In the genomic region with DNA sequence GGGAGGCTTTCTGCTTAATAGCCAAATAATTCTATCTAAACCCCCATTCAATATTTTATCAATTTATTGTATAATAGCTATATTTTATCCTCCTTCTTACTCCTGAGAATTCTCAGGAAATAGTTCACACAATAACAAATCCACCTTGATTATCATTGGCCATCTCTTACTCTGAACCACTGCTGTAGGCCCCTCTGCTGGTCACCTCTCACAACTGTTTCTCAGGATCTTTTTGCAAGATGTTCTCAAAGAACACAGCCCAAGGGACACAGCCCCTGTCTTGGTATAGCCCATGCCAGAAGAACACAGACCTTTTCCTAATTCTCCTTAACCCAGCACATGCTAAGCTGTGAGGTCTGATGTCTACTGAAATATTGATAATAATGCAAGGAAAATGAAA, we compare ENCODE assay signal across 10 cellular contexts.
A peak's percentile ranks its signal among the peaks of the same experiment; 100 is the strongest.
DNase-seq lines count a peak whose midpoint lies in the region; ATAC-seq, FAIRE-seq and TF ChIP-seq lines count a peak whose summit lies in the region.
"Had no signal": no experiment of that assay in that cellular context is flagged by ENCODE, and none has a peak within 500 bp of the region (broad histone marks: within the 10 kb centered on the region; RNA-seq: fewer than 3 reads in every experiment).

No MANE protein-coding gene starts in this region.

- no peak for TF ChIP-seq RAD21 in A549 (conservative IDR thresholded peaks at IDR 0.05 in 1 of 2, IDR thresholded peaks at IDR 0.05 in 1 of 2)

- TF ChIP-seq POLR2A in A549 (IDR thresholded peaks at IDR 0.05; ENCODE audit: low read length), result no peak

- H3K4me3 ChIP-seq in A549 (no peak overlapping the region), PC-3 (ENCODE audit: low read length) (no peak overlapping the region), H7 (ENCODE audit: insufficient read depth, low read depth, low read length) (no peak overlapping the region)

- no peaks in the 10 kb centered on the region for H3K36me3 ChIP-seq in PC-3 (ENCODE audit: low read depth, low read length)
- H3K36me3 ChIP-seq in H7 (replicated peaks; ENCODE audit: control insufficient read depth, insufficient read depth, low read length), result no peaks in the 10 kb centered on the region

- FAIRE-seq in A549 (lab: Jason Lieb, UNC), result no peak

- H3K79me2 ChIP-seq in PC-3 (ENCODE audit: low read length), result no peaks in the 10 kb centered on the region

- H3K9me3 ChIP-seq in A549 (no peaks in the 10 kb centered on the region), PC-3 (ENCODE audit: low read length) (no peaks in the 10 kb centered on the region)

- BruUV-seq in PC-3 (replicated peaks; lab: Mats Ljungman, UMichigan), result no TSS peak

- no peak for TF ChIP-seq EP300 in A549 (IDR thresholded peaks at IDR 0.05)

- POLR2A ChIA-PET in A549 (lab: Yijun Ruan, JAX), result no interaction called here
- POLR2A ChIA-PET in PC-3 (lab: Charles Lee; ENCODE audit: unreplicated experiment), result interaction anchor here (0.6 kb wide), 1 partner anchor 534 kb away, joined by 3 read pairs; no protein-coding TSS in a partner anchor

- CTCF ChIA-PET in A549 (lab: Yijun Ruan, JAX) (interaction anchor here (2.7 to 17.7 kb wide), 7 partner anchors 16 to 384 kb away, joined by 13 to 432 read pairs (median 95); no protein-coding TSS in a partner anchor), PC-3 (lab: Charles Lee) (interaction anchor here (0.6 kb wide), 2 partner anchors 32 to 284 kb away, joined by 3 read pairs; no protein-coding TSS in a partner anchor)

- intact Hi-C loops in PC-3 (cut with micrococcal nuclease), result no loop called here
- intact Hi-C loops in sciatic nerve (cut with DNase I), result loop anchor here (5.0 kb wide), 1 partner anchor 287 kb away; no protein-coding TSS in a partner anchor

- H3K27ac ChIP-seq in A549 (no peak overlapping the region), PC-3 (ENCODE audit: low read length) (no peak overlapping the region), foreskin keratinocyte (no peak overlapping the region)

- peaks cover 16% of the 10 kb centered on the region for H3K27me3 ChIP-seq in PC-3 (ENCODE audit: low read length)
- H3K27me3 ChIP-seq in foreskin keratinocyte, result peaks cover 12% of the 10 kb centered on the region
- H3K27me3 ChIP-seq in H7 (ENCODE audit: control insufficient read depth, insufficient read depth, low read length), result no peaks in the 10 kb centered on the region

- no peaks in the 10 kb centered on the region for H3F3A ChIP-seq in PC-3 (ENCODE audit: low read length, unreplicated experiment)

- no peak for TF ChIP-seq CTCF in A549 (IDR thresholded peaks at IDR 0.05)
- peak; percentile 69 for TF ChIP-seq CTCF in PC-3 (conservative IDR thresholded peaks at IDR 0.05; ENCODE audit: low read depth, low read length)
- TF ChIP-seq CTCF in foreskin keratinocyte (conservative IDR thresholded peaks at IDR 0.05), result peak; percentile 46

- DNase-seq in A549 (ENCODE audit: low read depth in 1 of 2, low spot score in 1 of 2), result peak in 1 of 2 experiments; percentile 24
- peak; percentile 18 for DNase-seq in H4 (ENCODE audit: low spot score)
- peak; percentile 61 for DNase-seq in PC-3
- no peak for DNase-seq in foreskin keratinocyte
- no peak for DNase-seq in activated gamma-delta T cell treated with Interleukin-2 at 50 U/mL for 16 hours
- no peak for DNase-seq in sciatic nerve (ENCODE audit: low spot score)
- no peak for DNase-seq in stimulated activated CD4-positive, alpha-beta T cell treated with anti-CD3 and anti-CD28 coated beads, Interleukin-2, amount 100 ng/mL, for 48 hours
- DNase-seq in H7, result no peak
- DNase-seq: CD8-positive, alpha-beta memory T cell; hypothalamus had no signal

- no peak overlapping the region for H3K9ac ChIP-seq in PC-3 (ENCODE audit: low read length)

- H3K4me2 ChIP-seq in A549 (no peak overlapping the region), PC-3 (ENCODE audit: low read length) (no peak overlapping the region)

- no peak overlapping the region for H2AFZ ChIP-seq in PC-3 (ENCODE audit: low read length)

- no peaks in the 10 kb centered on the region for H3K9me2 ChIP-seq in PC-3 (replicated peaks; ENCODE audit: low read length)

- ATAC-seq in A549, result peak; percentile 48 to 53; a peak in 3 of 6 replicates
- ATAC-seq in PC-3, result peak; percentile 19; the same call in 1 of the 2 replicates
- peak; percentile 20 for ATAC-seq in foreskin keratinocyte
- ATAC-seq in sciatic nerve, result no peak

- H4K20me1 ChIP-seq in PC-3 (ENCODE audit: low read length), result no peaks in the 10 kb centered on the region

- peaks cover 11% of the 10 kb centered on the region; the same call in 1 of the 3 replicates for H3K4me1 ChIP-seq in A549
- peaks cover 40% of the 10 kb centered on the region for H3K4me1 ChIP-seq in PC-3 (ENCODE audit: insufficient read depth, low read length)
- H3K4me1 ChIP-seq in foreskin keratinocyte, result peaks cover 9% of the 10 kb centered on the region

TF ChIP-seq in A549, 52 proteins besides CTCF, POLR2A, EP300 and RAD21:
- TF ChIP-seq, protein P1, sequence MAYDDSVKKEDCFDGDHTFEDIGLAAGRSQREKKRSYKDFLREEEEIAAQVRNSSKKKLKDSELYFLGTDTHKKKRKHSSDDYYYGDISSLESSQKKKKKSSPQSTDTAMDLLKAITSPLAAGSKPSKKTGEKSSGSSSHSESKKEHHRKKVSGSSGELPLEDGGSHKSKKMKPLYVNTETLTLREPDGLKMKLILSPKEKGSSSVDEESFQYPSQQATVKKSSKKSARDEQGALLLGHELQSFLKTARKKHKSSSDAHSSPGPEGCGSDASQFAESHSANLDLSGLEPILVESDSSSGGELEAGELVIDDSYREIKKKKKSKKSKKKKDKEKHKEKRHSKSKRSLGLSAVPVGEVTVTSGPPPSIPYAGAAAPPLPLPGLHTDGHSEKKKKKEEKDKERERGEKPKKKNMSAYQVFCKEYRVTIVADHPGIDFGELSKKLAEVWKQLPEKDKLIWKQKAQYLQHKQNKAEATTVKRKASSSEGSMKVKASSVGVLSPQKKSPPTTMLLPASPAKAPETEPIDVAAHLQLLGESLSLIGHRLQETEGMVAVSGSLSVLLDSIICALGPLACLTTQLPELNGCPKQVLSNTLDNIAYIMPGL (CRISPR knock-in tag; IDR thresholded peaks at IDR 0.05; ENCODE audit: borderline replicate concordance), result no peak
- TF ChIP-seq TP53 (CRISPR knock-in tag; IDR thresholded peaks at IDR 0.05), result no peak

Comparison
In these comparisons a context has a peak if more than half of its experiments do, and no peak if none do; other contexts are left out.
1. DNase-seq: peak in H4 (single experiment) and PC-3 (single experiment); none in foreskin keratinocyte (0 of 2), activated gamma-delta T cell treated with Interleukin-2 at 50 U/mL for 16 hours (single experiment), sciatic nerve (single experiment), stimulated activated CD4-positive, alpha-beta T cell treated with anti-CD3 and anti-CD28 coated beads, Interleukin-2, amount 100 ng/mL, for 48 hours (0 of 2) and H7 (single experiment).